In genomic region chr6:79570129-79570801, GRCh38 we compare ENCODE assay signal across 8 cellular contexts. TPM values are rescaled to one million over a fixed set of nuclear protein-coding genes. Genes with fewer than 3 reads are reported as not detected.
DNase-seq lines count a peak whose midpoint lies in the region; ATAC-seq and TF ChIP-seq lines count a peak whose summit lies in the region.

No MANE protein-coding gene starts in this region.

- no peak overlapping the region for H3K27ac Mint-ChIP-seq in T-cell

- ATAC-seq in T-cell (replicated peaks in 1 of 4): no peak

- intact Hi-C loops in testis (cut with DNase I; ENCODE audit: low total_unique reads): loop anchor here (10.0 kb wide), 1 partner anchor 145 kb away; no protein-coding TSS in a partner anchor

- H3K36me3 ChIP-seq in MG63: no peaks in the 10 kb centered on the region
- no peaks in the 10 kb centered on the region for H3K36me3 ChIP-seq in muscle layer of duodenum (ENCODE audit: control insufficient read depth in 1 of 2, insufficient read depth in 2 of 2, low read length in 2 of 2)
- H3K36me3 ChIP-seq in testis (ENCODE audit: low read depth, missing control alignments): no peaks in the 10 kb centered on the region

- CTCF ChIA-PET in T-cell (lab: Charles Lee): interaction anchor here (0.7 to 2.1 kb wide), 11 partner anchors 9 to 299 kb away, joined by 3 to 13 read pairs (median 4); no protein-coding TSS in a partner anchor

- peak overlapping the region; percentile 79 for H3K27ac ChIP-seq in caudate nucleus (ENCODE audit: low read depth, low read length)
- H3K27ac ChIP-seq in muscle layer of duodenum (ENCODE audit: low read length): peak overlapping the region; percentile 32
- no peak overlapping the region for H3K27ac ChIP-seq in testis

- H3K4me1 Mint-ChIP-seq in T-cell: peaks cover 0 to 9% (median 4%) of the 10 kb centered on the region in 3 donors

- no peaks in the 10 kb centered on the region for H3K36me3 Mint-ChIP-seq in T-cell

- DNase-seq in Daoy (ENCODE audit: low read depth) (peak; percentile 59), MG63 (peak; percentile 52), caudate nucleus (lab: John Stamatoyannopoulos, UW) (peak in 6 of 61 donors; percentile 1 to 65 (median 20)), testis (no peak), T-cell (no peak), HK-2 (ENCODE audit: unreplicated experiment) (no peak)
- no peak for DNase-seq in stimulated activated naive CD4-positive, alpha-beta T cell (lab: John Stamatoyannopoulos, UW)

- no peak for TF ChIP-seq POLR2A in testis (IDR thresholded peaks at IDR 0.05)

- H3K9me3 Mint-ChIP-seq in T-cell: no peaks in the 10 kb centered on the region

- POLR2A ChIA-PET in T-cell (lab: Charles Lee): no interaction called here

- TF ChIP-seq CTCF in testis (IDR thresholded peaks at IDR 0.05): no peak

- WGBS in testis, 2 donors: 50 to 63% methylated on average over 1 of the region's 1 CpG

- H3K27me3 Mint-ChIP-seq in T-cell: no peaks in the 10 kb centered on the region

- H3K4me1 ChIP-seq in muscle layer of duodenum (ENCODE audit: control insufficient read depth in 1 of 2, insufficient read depth in 2 of 2, low read length in 2 of 2) (peaks cover 0 to 3% of the 10 kb centered on the region in 2 donors), testis (peaks cover 3% of the 10 kb centered on the region)

- H3K4me3 Mint-ChIP-seq in T-cell: no peak overlapping the region

- H3K4me3 ChIP-seq in MG63 (no peak overlapping the region), muscle layer of duodenum (ENCODE audit: low read depth in 1 of 2, low read length in 2 of 2) (peak overlapping the region in 1 of 2 donors; percentile 55), testis (no peak overlapping the region)

- H3K27me3 ChIP-seq in MG63 (no peaks in the 10 kb centered on the region), muscle layer of duodenum (ENCODE audit: low read depth, low read length) (no peaks in the 10 kb centered on the region), testis (no peaks in the 10 kb centered on the region)

- H3K9me3 ChIP-seq in MG63 (no peaks in the 10 kb centered on the region), muscle layer of duodenum (ENCODE audit: control insufficient read depth in 1 of 2, low read length in 2 of 2) (no peaks in the 10 kb centered on the region), testis (no peaks in the 10 kb centered on the region)

RNA-seq across cellular contexts. Expression of gene LCA5, which starts 33.0 kb away (rescaled TPM):
- total RNA-seq in Daoy (2014; rRNA removed; shearing (Covaris generic)): 2.2 and 5.0 TPM in 2 replicates
- total RNA-seq in MG63 (2014; rRNA removed; shearing (Covaris generic); ENCODE audit: low replicate concordance): 3.2 and 7.7 TPM in 2 replicates
- total RNA-seq in testis: 10 to 100 TPM; 15.4 to 17.7 TPM
- 5.2 TPM for polyA plus RNA-seq in testis (ENCODE audit: insufficient read depth, low read depth, low replicate concordance)
- total RNA-seq in T-cell: under 1 TPM; 0.15 to 0.54 (median 0.21) TPM

Comparison
In these comparisons a context has a peak if more than half of its experiments do, and no peak if none do; other contexts are left out.
1. DNase-seq: peak in Daoy (single experiment) and MG63 (single experiment); none in testis (single experiment), T-cell (0 of 34), stimulated activated naive CD4-positive, alpha-beta T cell (0 of 6) and HK-2 (single experiment).
2. H3K27ac ChIP-seq: peak in caudate nucleus (single experiment) and muscle layer of duodenum (single experiment); none in testis (0 of 2).